8 cellular contexts compared by ENCODE assay signal in the genomic region with DNA sequence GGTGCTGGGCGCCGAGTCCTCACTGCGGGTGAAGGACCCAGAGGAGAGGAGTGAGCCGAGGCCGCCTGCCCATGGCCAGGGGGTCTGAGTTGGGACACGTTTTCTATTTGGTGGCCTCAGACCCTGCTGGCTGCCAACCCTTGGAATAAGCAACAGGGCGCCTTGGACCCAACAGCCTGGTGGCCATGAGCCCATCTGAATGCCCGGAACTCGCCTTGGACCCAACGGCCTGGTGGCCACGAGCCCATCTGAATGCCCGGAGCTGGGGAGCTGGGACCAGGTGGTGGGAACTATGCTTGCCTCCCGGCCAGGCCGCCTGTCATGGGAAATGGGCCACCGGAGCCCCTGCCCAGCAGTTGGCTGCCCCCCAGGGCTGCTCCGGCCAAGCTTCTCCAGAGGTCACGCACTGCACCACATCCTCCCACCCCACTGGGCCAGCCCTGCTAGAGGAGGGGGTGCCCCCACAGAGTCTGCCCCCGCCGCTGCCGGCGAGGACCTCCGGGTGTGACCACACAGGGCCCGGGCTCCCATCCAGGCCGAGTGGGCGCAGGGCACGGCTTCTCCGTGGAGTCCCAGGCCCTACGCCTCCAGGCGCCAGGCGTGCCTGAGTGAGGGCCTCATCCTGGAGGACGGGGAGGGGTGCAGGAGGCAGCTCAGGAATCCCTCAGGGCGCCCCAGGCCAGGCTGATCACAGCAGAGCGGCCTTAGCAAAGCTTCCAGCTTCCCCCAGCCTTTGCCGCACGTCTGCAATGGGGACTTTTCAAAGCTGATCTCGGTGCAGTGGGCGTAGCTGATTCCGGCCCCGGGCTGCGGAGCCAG.
A peak's percentile ranks its signal among the peaks of the same experiment; 100 is the strongest.
DNase-seq lines count a peak whose midpoint lies in the region; ATAC-seq, FAIRE-seq and TF ChIP-seq lines count a peak whose summit lies in the region.
"Not testable (repeated sequence)": the region's sequence is repeated elsewhere in the genome, so short reads cannot be mapped to it uniquely, and the experiment has no call there.

No MANE protein-coding gene starts in this region.

- dilution Hi-C loops in IMR-90 (cut with HindIII; ENCODE audit: low sequenced_read_pairs, unreplicated experiment), result not testable (repeated sequence)

- H3K4me3 Mint-ChIP-seq in stimulated activated memory B cell treated with anti-CD40 and anti-IgM and Interleukin-4, amounts not matched to agents 10 μg/mL and 1 μg/mL and 100 μg/mL, for 72 hours, result not testable (repeated sequence)

- BruUV-seq in IMR-90 (replicated peaks; lab: Mats Ljungman, UMichigan), result not testable (repeated sequence)

- H3K79me2 ChIP-seq in H1 (ENCODE audit: control insufficient read depth in 1 of 2, insufficient read depth in 2 of 2, low read length in 2 of 2); osteoblast (ENCODE audit: insufficient read depth, low read length): not testable (repeated sequence)

- not testable (repeated sequence) for H3K9me1 ChIP-seq in IMR-90 (ENCODE audit: insufficient read depth, low read length)

- H4K20me1 ChIP-seq in BLaER1; IMR-90 (ENCODE audit: insufficient read depth, low read length); H1 (replicated peaks in 1 of 2; ENCODE audit: control insufficient read depth in 1 of 2, insufficient read depth in 2 of 2, low read length in 2 of 2); osteoblast (ENCODE audit: insufficient read depth, low read length): not testable (repeated sequence)

- CTCF ChIA-PET in IMR-90 (lab: Yijun Ruan, JAX); H1 (lab: Charles Lee; ENCODE audit: partially characterized antibody): not testable (repeated sequence)

- in situ Hi-C loops in IMR-90 (cut with MboI; ENCODE audit: low sequenced_read_pairs), result not testable (repeated sequence)

- intact Hi-C loops in IMR-90 (cut with micrococcal nuclease); left ventricle myocardium superior (cut with micrococcal nuclease): not testable (repeated sequence)

- not testable (repeated sequence) for H3K4me1 Mint-ChIP-seq in stimulated activated memory B cell treated with anti-CD40 and anti-IgM and Interleukin-4, amounts not matched to agents 10 μg/mL and 1 μg/mL and 100 μg/mL, for 72 hours

- not testable (repeated sequence) for H2AFZ ChIP-seq in IMR-90 (replicated peaks; ENCODE audit: low read length, poor library complexity); H1 (ENCODE audit: low read length); mesenchymal stem cell (ENCODE audit: low read depth, low read length); osteoblast (ENCODE audit: low read length)

- H3K27me3 ChIP-seq in BLaER1; IMR-90 (ENCODE audit: control insufficient read depth, insufficient read depth, low read length); H1 (replicated peaks in 1 of 4; ENCODE audit: control insufficient read depth in 3 of 4, extremely low read depth in 1 of 4, insufficient read depth in 3 of 4, low read length in 3 of 4): not testable (repeated sequence)
- H3K27me3 ChIP-seq in mesenchymal stem cell (ENCODE audit: control insufficient read depth in 1 of 2, insufficient read depth in 1 of 2, low read length in 2 of 2), result peaks cover 0 to 24% of the 10 kb centered on the region in 2 experiments
- peaks cover 32% of the 10 kb centered on the region for H3K27me3 ChIP-seq in osteoblast (ENCODE audit: insufficient read depth, low read length)

- H3K23ac ChIP-seq in IMR-90 (ENCODE audit: low read depth, low read length); H1 (ENCODE audit: insufficient read length); mesenchymal stem cell (ENCODE audit: low read length in 2 of 2): not testable (repeated sequence)

- not testable (repeated sequence) for H4K8ac ChIP-seq in IMR-90 (ENCODE audit: low read depth in 2 of 2, low read length in 2 of 2); mesenchymal stem cell (ENCODE audit: low read length)
- peak overlapping the region; percentile 2; the same call in 1 of the 2 replicates for H4K8ac ChIP-seq in H1 (ENCODE audit: extremely low read depth, insufficient read depth, low read length)

- H3K79me1 ChIP-seq in IMR-90 (ENCODE audit: low read depth in 1 of 2, low read length in 2 of 2); H1 (ENCODE audit: low read depth, low read length); mesenchymal stem cell (replicated peaks; ENCODE audit: low read length, poor library complexity, severe bottlenecking): not testable (repeated sequence)

- not testable (repeated sequence) for H3K14ac ChIP-seq in IMR-90 (replicated peaks; ENCODE audit: low read depth, low read length); H1 (ENCODE audit: insufficient read length); mesenchymal stem cell (ENCODE audit: low read length in 2 of 2)

- H3K9ac ChIP-seq in BLaER1; IMR-90 (ENCODE audit: low read depth, low read length); H1 (replicated peaks in 1 of 4; ENCODE audit: extremely low read depth in 1 of 4, low read depth in 3 of 4, low read length in 3 of 4); mesenchymal stem cell (ENCODE audit: low read length): not testable (repeated sequence)

- H3K27ac Mint-ChIP-seq in stimulated activated memory B cell treated with anti-CD40 and anti-IgM and Interleukin-4, amounts not matched to agents 10 μg/mL and 1 μg/mL and 100 μg/mL, for 72 hours, result not testable (repeated sequence)

- ATAC-seq in IMR-90 (ENCODE audit: low read depth), result peak; percentile 69
- ATAC-seq in left ventricle myocardium superior, result peak; percentile 17
- ATAC-seq in stimulated activated memory B cell treated with anti-CD40 and anti-IgM and Interleukin-4, amounts not matched to agents 10 μg/mL and 1 μg/mL and 100 μg/mL, for 72 hours, result peak; percentile 28

- not testable (repeated sequence) for FAIRE-seq in H1 (lab: Jason Lieb, UNC)

- TF ChIP-seq CTCF in IMR-90 (conservative IDR thresholded peaks at IDR 0.05; ENCODE audit: low read depth, low read length); H1 (IDR thresholded peaks at IDR 0.05; ENCODE audit: control extremely low read depth in 1 of 3, insufficient read depth in 1 of 3, low read depth in 1 of 3, low read length in 3 of 3); osteoblast (IDR thresholded peaks at IDR 0.05; ENCODE audit: extremely low read depth, low read depth, low read length): not testable (repeated sequence)

- H2BK5ac ChIP-seq in IMR-90 (ENCODE audit: low read depth, low read length, poor library complexity, severe bottlenecking); H1 (ENCODE audit: low read depth, low read length); mesenchymal stem cell (ENCODE audit: low read depth, low read length, poor library complexity, severe bottlenecking): not testable (repeated sequence)

- not testable (repeated sequence) for H2BK20ac ChIP-seq in IMR-90 (ENCODE audit: low read depth, low read length); H1 (ENCODE audit: low read length)

- POLR2A ChIA-PET in IMR-90 (lab: Charles Lee; ENCODE audit: unreplicated experiment); H1 (lab: Charles Lee; ENCODE audit: partially characterized antibody): not testable (repeated sequence)

- H3K23me2 ChIP-seq in H1 (ENCODE audit: low read depth, low read length), result not testable (repeated sequence)

- H2BK12ac ChIP-seq in H1 (ENCODE audit: low read depth, low read length); mesenchymal stem cell (ENCODE audit: low read length in 2 of 2): not testable (repeated sequence)

- DNase-seq in IMR-90 (peak; percentile 26), amniotic epithelial cell (ENCODE audit: low read depth) (peak; percentile 17), osteoblast (ENCODE audit: insufficient read length, low spot score, missing footprints) (peak; percentile 62)
- not testable (repeated sequence) for DNase-seq in H1 (ENCODE audit: low read depth in 1 of 2, low spot score in 2 of 2); left ventricle myocardium superior; mesenchymal stem cell

- not testable (repeated sequence) for H3K56ac ChIP-seq in IMR-90 (ENCODE audit: extremely low read depth, insufficient read depth, low read length); H1 (replicated peaks; ENCODE audit: insufficient read length, low read depth, low read length)

- 73% methylated on average over 10 of the region's 40 CpGs; no CpG with 5 or more reads in 1 of the 2 experiments for WGBS in IMR-90 (ENCODE audit: extremely low coverage in 2 of 2, insufficient read length in 1 of 2), 2 experiments
- WGBS in H1 (ENCODE audit: extremely low coverage in 1 of 2, insufficient coverage in 1 of 2, insufficient read length in 1 of 2, insufficient replicate concordance in 2 of 2, low coverage in 1 of 2, low lambda C conversion rate in 2 of 2, missing lambda C conversion rate in 1 of 2), 2 experiments, result 87% methylated on average over 18 of the region's 40 CpGs; no CpG with 5 or more reads in 1 of the 2 experiments
- WGBS in mesenchymal stem cell, result 84% methylated on average over 34 of the region's 40 CpGs

- H3K27me3 Mint-ChIP-seq in stimulated activated memory B cell treated with anti-CD40 and anti-IgM and Interleukin-4, amounts not matched to agents 10 μg/mL and 1 μg/mL and 100 μg/mL, for 72 hours, result not testable (repeated sequence)

- H3K4me2 ChIP-seq in BLaER1, result peak overlapping the region; percentile 67
- not testable (repeated sequence) for H3K4me2 ChIP-seq in IMR-90 (ENCODE audit: low read depth, low read length); H1 (ENCODE audit: insufficient read depth in 1 of 2, low read depth in 2 of 2, low read length in 2 of 2); mesenchymal stem cell (ENCODE audit: low read length, poor library complexity, severe bottlenecking); osteoblast (ENCODE audit: insufficient read depth, low read length)

- TF ChIP-seq POLR2A in IMR-90 (IDR thresholded peaks at IDR 0.05; ENCODE audit: low read depth, low read length); H1 (IDR thresholded peaks at IDR 0.05; ENCODE audit: control extremely low read depth in 1 of 2, low read depth in 2 of 2, low read length in 2 of 2): not testable (repeated sequence)

- H3K9me3 Mint-ChIP-seq in stimulated activated memory B cell treated with anti-CD40 and anti-IgM and Interleukin-4, amounts not matched to agents 10 μg/mL and 1 μg/mL and 100 μg/mL, for 72 hours, result not testable (repeated sequence)

- TF ChIP-seq EP300 in H1 (IDR thresholded peaks at IDR 0.05; ENCODE audit: borderline replicate concordance in 1 of 2, low read depth in 2 of 2, low read length in 2 of 2), result not testable (repeated sequence)

- H4K5ac ChIP-seq in IMR-90 (ENCODE audit: low read depth, low read length); H1 (ENCODE audit: insufficient read length, low read depth, low read length): not testable (repeated sequence)

- peaks cover 12% of the 10 kb centered on the region for H3K9me3 ChIP-seq in BLaER1
- H3K9me3 ChIP-seq in IMR-90 (ENCODE audit: control insufficient read depth, insufficient read depth, low read length); H1 (ENCODE audit: insufficient read depth in 2 of 2, low read depth in 1 of 2, low read length in 1 of 2); mesenchymal stem cell (ENCODE audit: control insufficient read depth, low read length); osteoblast (ENCODE audit: low read depth, low read length): not testable (repeated sequence)

- TF ChIP-seq RAD21 in IMR-90 (IDR thresholded peaks at IDR 0.05; ENCODE audit: low read length); H1 (IDR thresholded peaks at IDR 0.05 in 1 of 2, conservative IDR thresholded peaks at IDR 0.05 in 1 of 2; ENCODE audit: low read depth in 2 of 2, low read length in 2 of 2): not testable (repeated sequence)

- H3K18ac ChIP-seq in IMR-90 (ENCODE audit: low read depth, low read length); H1 (ENCODE audit: extremely low read depth, low read length); mesenchymal stem cell (ENCODE audit: low read depth in 1 of 2, low read length in 2 of 2): not testable (repeated sequence)

- not testable (repeated sequence) for H4K91ac ChIP-seq in IMR-90 (ENCODE audit: insufficient read depth, low read depth, low read length); H1 (replicated peaks; ENCODE audit: insufficient read length, low read length); mesenchymal stem cell (ENCODE audit: low read length)

- not testable (repeated sequence) for H3K36me3 Mint-ChIP-seq in stimulated activated memory B cell treated with anti-CD40 and anti-IgM and Interleukin-4, amounts not matched to agents 10 μg/mL and 1 μg/mL and 100 μg/mL, for 72 hours

- H3K27ac ChIP-seq in BLaER1, result peak overlapping the region; percentile 63
- H3K27ac ChIP-seq in IMR-90 (ENCODE audit: insufficient read depth, low read length); H1 (ENCODE audit: low read depth, low read length); mesenchymal stem cell (ENCODE audit: low read length, poor library complexity, severe bottlenecking); osteoblast (ENCODE audit: low read depth, low read length): not testable (repeated sequence)

- peaks cover 30% of the 10 kb centered on the region for H3K4me1 ChIP-seq in BLaER1
- not testable (repeated sequence) for H3K4me1 ChIP-seq in IMR-90 (ENCODE audit: control insufficient read depth, insufficient read depth, low read length); H1 (replicated peaks in 1 of 4; ENCODE audit: control insufficient read depth in 3 of 4, insufficient read depth in 4 of 4, low read length in 3 of 4); mesenchymal stem cell (ENCODE audit: control insufficient read depth, insufficient read depth, low read depth, low read length); osteoblast (ENCODE audit: insufficient read depth, low read length)

- H3K4me3 ChIP-seq in BLaER1; IMR-90 (ENCODE audit: insufficient read depth, low read depth, low read length); H1 (ENCODE audit: extremely low read depth in 1 of 4, insufficient read depth in 2 of 4, low read depth in 3 of 4, low read length in 4 of 4); mesenchymal stem cell (ENCODE audit: insufficient read depth in 1 of 2, low read depth in 1 of 2, low read length in 2 of 2); osteoblast (ENCODE audit: insufficient read depth, low read length): not testable (repeated sequence)

- H3K36me3 ChIP-seq in BLaER1; IMR-90 (ENCODE audit: control insufficient read depth, insufficient read depth, low read length); H1 (ENCODE audit: control insufficient read depth in 2 of 4, insufficient read depth in 4 of 4, low read length in 3 of 4); mesenchymal stem cell (ENCODE audit: control insufficient read depth in 1 of 2, insufficient read depth in 2 of 2, low read depth in 1 of 2, low read length in 2 of 2); osteoblast (ENCODE audit: insufficient read depth, low read length): not testable (repeated sequence)

- not testable (repeated sequence) for H2BK15ac ChIP-seq in IMR-90 (ENCODE audit: low read depth, low read length); H1 (ENCODE audit: low read length)
- H2BK15ac ChIP-seq in mesenchymal stem cell (ENCODE audit: low read depth, poor library complexity, severe bottlenecking), result peak overlapping the region; percentile 52

- H2BK120ac ChIP-seq in IMR-90 (ENCODE audit: low read depth, low read length); H1 (replicated peaks; ENCODE audit: low read depth, low read length); mesenchymal stem cell (ENCODE audit: low read depth, low read length): not testable (repeated sequence)

- not testable (repeated sequence) for H2AK9ac ChIP-seq in IMR-90 (replicated peaks; ENCODE audit: low read depth, low read length, poor library complexity)

- not testable (repeated sequence) for H2AK5ac ChIP-seq in IMR-90 (ENCODE audit: low read depth, low read length); H1 (ENCODE audit: low read depth, low read length); mesenchymal stem cell (ENCODE audit: low read length, severe bottlenecking)

- not testable (repeated sequence) for H3K4ac ChIP-seq in IMR-90 (ENCODE audit: low read depth, low read length); H1 (replicated peaks; ENCODE audit: insufficient read length, low read depth, low read length); mesenchymal stem cell (ENCODE audit: low read depth in 1 of 2, low read length in 2 of 2)

Comparison
In these comparisons a context has a peak if more than half of its experiments do, and no peak if none do; other contexts are left out.
1. ATAC-seq: peak in every context shown above with its lines; median percentile 69 in IMR-90; 28 in stimulated activated memory B cell treated with anti-CD40 and anti-IgM and Interleukin-4, amounts not matched to agents 10 μg/mL and 1 μg/mL and 100 μg/mL, for 72 hours; 17 in left ventricle myocardium superior.